Comparison of ENCODE assay signal across 34 cellular contexts in the genomic region with DNA sequence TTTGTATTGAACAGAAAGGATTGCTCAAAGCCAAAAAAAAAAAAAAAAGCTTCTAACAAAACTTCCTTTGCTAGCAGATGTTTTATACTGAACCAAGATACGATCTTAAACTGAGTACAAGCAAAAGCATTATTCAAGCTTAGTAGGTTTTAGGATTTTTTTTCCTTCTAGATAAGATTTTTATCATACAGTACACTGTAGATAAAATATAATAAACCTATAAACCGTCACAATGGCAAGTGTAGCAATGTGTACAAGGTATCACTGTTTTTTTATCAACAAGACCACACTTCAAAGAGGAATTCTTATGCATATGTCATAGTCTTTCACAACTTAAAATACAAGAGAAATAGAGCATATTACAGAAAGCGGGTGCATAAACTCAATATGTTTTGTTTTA.
"Had no signal": no experiment of that assay in that cellular context is flagged by ENCODE, and none has a peak within 500 bp of the region (broad histone marks: within the 10 kb centered on the region; RNA-seq: fewer than 3 reads in every experiment).

No MANE protein-coding gene starts in this region.

- H3K36me3 ChIP-seq: MG63 had no signal

- DNase-seq: Karpas-422, Kasumi-1, MG63, MM.1S, MV-4-11, NCI-H1048, NCI-H1092, NCI-H1092 treated with DMSO at 0.1 percent for 48 hours, NCI-H1105, NCI-H1105 treated with DMSO at 0.1 percent for 48 hours, NCI-H1417, NCI-H1417 treated with DMSO at 0.1 percent for 48 hours, NCI-H1436, NCI-H1436 treated with DMSO at 0.1 percent for 48 hours, NCI-H146, NCI-H1694, NCI-H1694 treated with DMSO at 0.1 percent for 48 hours, NCI-H187, NCI-H187 treated with DMSO at 0.1 percent for 48 hours, NCI-H1930, NCI-H2029, NCI-H2029 treated with DMSO at 0.1 percent for 48 hours, NCI-H2081, NCI-H2081 treated with DMSO at 0.1 percent for 48 hours, NCI-H2107, NCI-H2171, NCI-H2171 treated with DMSO at 0.1 percent for 48 hours, NCI-H2227 treated with DMSO at 0.1 percent for 48 hours, NCI-H226, NCI-H345, NCI-H446, NCI-H446 treated with DMSO at 0.1 percent for 48 hours, NCI-H510A had no signal

- H3K27ac ChIP-seq: KMS-11 had no signal

- H3K9me3 ChIP-seq: MG63 had no signal

- H3K4me3 ChIP-seq: MG63 had no signal

- H3K27me3 ChIP-seq: MG63 had no signal
